ENCODE assay signal across 11 cellular contexts in the genomic region with DNA sequence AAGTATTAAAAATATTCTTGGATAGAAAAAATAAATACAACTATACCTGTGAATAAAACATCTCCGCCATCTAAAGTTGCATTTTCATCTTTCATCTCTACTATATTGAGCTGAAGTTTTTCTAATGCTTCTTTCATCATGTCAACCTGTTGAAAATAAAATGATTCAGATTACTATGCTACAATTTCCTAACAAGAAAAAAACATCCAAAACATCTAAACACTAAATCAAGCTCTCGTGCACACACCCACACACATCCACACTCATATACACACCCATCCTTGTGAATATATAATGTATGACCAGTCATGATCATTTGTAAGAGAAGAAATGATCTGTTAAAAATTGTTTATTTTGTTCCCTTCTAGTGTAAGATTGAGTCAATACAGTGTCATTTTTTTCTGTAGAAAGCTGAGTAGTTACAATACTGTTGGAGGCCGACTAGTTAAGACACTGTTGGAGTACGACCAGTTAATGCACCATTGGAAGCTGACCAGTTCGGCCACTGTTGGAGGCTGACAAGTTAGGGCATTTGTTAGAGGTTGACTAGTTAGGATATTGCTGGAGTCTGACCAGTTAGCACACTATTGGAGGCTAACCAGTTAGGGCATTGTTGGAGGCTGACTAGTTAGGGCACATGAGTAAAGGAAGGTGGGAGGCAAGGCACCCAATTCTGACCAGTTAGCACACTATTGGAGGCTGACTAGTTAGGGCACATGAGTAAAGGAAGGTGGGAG.
"Had no signal": no experiment of that assay in that cellular context is flagged by ENCODE, and none has a peak within 500 bp of the region (broad histone marks: within the 10 kb centered on the region; RNA-seq: fewer than 3 reads in every experiment).

No MANE protein-coding gene starts in this region.

- H3K9me3 Mint-ChIP-seq: activated T-cell treated with anti-CD3 and anti-CD28 coated beads, Interleukin-2, amount 50 U/mL, for 4 hours had no signal

- H3K4me1 Mint-ChIP-seq: activated CD8-positive, alpha-beta memory T cell treated with anti-CD3 and anti-CD28 coated beads, Interleukin-2, amount 10 ng/mL, durations not matched to agents 7 days and 5 days had no signal

- H3K27ac Mint-ChIP-seq: activated CD8-positive, alpha-beta memory T cell treated with anti-CD3 and anti-CD28 coated beads, Interleukin-2, amount 10 ng/mL, durations not matched to agents 7 days and 5 days had no signal

- ATAC-seq: activated CD8-positive, alpha-beta memory T cell treated with anti-CD3 and anti-CD28 coated beads, Interleukin-2, amount 10 ng/mL, durations not matched to agents 7 days and 5 days; activated T-cell treated with anti-CD3 and anti-CD28 coated beads, Interleukin-2, amount 50 U/mL, for 4 hours; heart right ventricle; left ventricle myocardium superior had no signal

- H3K36me3 ChIP-seq: esophagus squamous epithelium, heart right ventricle, vagina had no signal

- H3K4me3 Mint-ChIP-seq: activated CD8-positive, alpha-beta memory T cell treated with anti-CD3 and anti-CD28 coated beads, Interleukin-2, amount 10 ng/mL, durations not matched to agents 7 days and 5 days; activated T-cell treated with anti-CD3 and anti-CD28 coated beads, Interleukin-2, amount 50 U/mL, for 4 hours had no signal

- DNase-seq: activated CD4-positive, alpha-beta T cell treated with anti-CD3 and anti-CD28 coated beads for 1 hour; activated CD4-positive, alpha-beta T cell treated with anti-CD3 and anti-CD28 coated beads, Interleukin-2, amount 50 U/mL, for 48 hours; activated CD8-positive, alpha-beta memory T cell treated with anti-CD3 and anti-CD28 coated beads, Interleukin-2, amount 10 ng/mL, durations not matched to agents 7 days and 5 days; activated T-cell treated with anti-CD3 and anti-CD28 coated beads, Interleukin-2, amount 50 U/mL, for 4 hours; aorta; esophagus squamous epithelium; foreskin melanocyte; heart right ventricle; left ventricle myocardium superior; small intestine had no signal

- H3K27me3 ChIP-seq: esophagus squamous epithelium, heart right ventricle, vagina had no signal

- H3K36me3 Mint-ChIP-seq: activated CD8-positive, alpha-beta memory T cell treated with anti-CD3 and anti-CD28 coated beads, Interleukin-2, amount 10 ng/mL, durations not matched to agents 7 days and 5 days had no signal

- H3K4me3 ChIP-seq: esophagus squamous epithelium, heart right ventricle, vagina had no signal

- H3K9me3 ChIP-seq: esophagus squamous epithelium, heart right ventricle, vagina had no signal

- H3K27ac ChIP-seq: esophagus squamous epithelium, vagina had no signal
